16 cellular contexts compared by ENCODE assay signal in the genomic region with DNA sequence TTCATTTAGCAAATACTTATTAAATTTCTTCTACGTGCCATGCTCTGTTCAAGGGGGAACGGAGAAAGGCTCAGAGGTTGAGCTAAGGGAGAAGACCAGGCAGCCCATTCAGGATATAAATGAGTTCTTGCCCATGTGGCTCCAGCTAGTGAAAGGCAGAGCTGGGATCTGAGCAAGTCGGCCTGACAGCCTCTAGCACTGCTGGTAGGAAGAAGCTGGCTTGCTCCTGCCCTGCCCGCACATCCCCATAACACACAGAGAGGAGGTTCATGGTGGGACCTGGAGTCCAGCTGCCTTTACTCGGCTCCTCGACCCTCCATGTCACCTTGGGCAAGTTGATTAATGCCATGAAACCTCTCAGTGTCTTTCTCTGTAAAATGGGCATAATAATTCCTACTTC. TPM values are rescaled to one million over a fixed set of nuclear protein-coding genes. Genes with fewer than 3 reads are reported as not detected.
DNase-seq lines count a peak whose midpoint lies in the region; ATAC-seq and TF ChIP-seq lines count a peak whose summit lies in the region.
"Had no signal": no experiment of that assay in that cellular context is flagged by ENCODE, and none has a peak within 500 bp of the region (broad histone marks: within the 10 kb centered on the region; RNA-seq: fewer than 3 reads in every experiment).

No MANE protein-coding gene starts in this region.

- intact Hi-C loops in activated CD4-positive, alpha-beta T cell treated with anti-CD3 and anti-CD28 coated beads, Interleukin-2, amount 10 ng/mL, durations not matched to agents 24 days and 14 days (cut with micrococcal nuclease), result no loop called here

- H3K27ac Mint-ChIP-seq in activated CD4-positive, alpha-beta T cell treated with anti-CD3 and anti-CD28 coated beads, Interleukin-2, amount 10 ng/mL, durations not matched to agents 24 days and 14 days, result no peak overlapping the region
- peak overlapping the region; percentile 90 for H3K27ac Mint-ChIP-seq in stimulated activated naive B cell treated with anti-CD40 and anti-IgM and Interleukin-4, amounts not matched to agents 10 μg/mL and 1 μg/mL and 100 μg/mL, for 72 hours
- no peak overlapping the region for H3K27ac Mint-ChIP-seq in progenitor cell of endocrine pancreas

- H3K27me3 Mint-ChIP-seq in activated CD4-positive, alpha-beta T cell treated with anti-CD3 and anti-CD28 coated beads, Interleukin-2, amount 10 ng/mL, durations not matched to agents 24 days and 14 days, result peaks cover 34% of the 10 kb centered on the region
- no peaks in the 10 kb centered on the region for H3K27me3 Mint-ChIP-seq in stimulated activated naive B cell treated with anti-CD40 and anti-IgM and Interleukin-4, amounts not matched to agents 10 μg/mL and 1 μg/mL and 100 μg/mL, for 72 hours
- peaks cover 52% of the 10 kb centered on the region for H3K27me3 Mint-ChIP-seq in progenitor cell of endocrine pancreas

- H3K9me3 Mint-ChIP-seq in activated CD4-positive, alpha-beta T cell treated with anti-CD3 and anti-CD28 coated beads, Interleukin-2, amount 10 ng/mL, durations not matched to agents 24 days and 14 days, result no peaks in the 10 kb centered on the region
- no peaks in the 10 kb centered on the region for H3K9me3 Mint-ChIP-seq in stimulated activated naive B cell treated with anti-CD40 and anti-IgM and Interleukin-4, amounts not matched to agents 10 μg/mL and 1 μg/mL and 100 μg/mL, for 72 hours
- H3K9me3 Mint-ChIP-seq in progenitor cell of endocrine pancreas (ENCODE audit: low read depth), result no peaks in the 10 kb centered on the region

- peaks cover 4% of the 10 kb centered on the region for H3K4me1 ChIP-seq in iPS-18a (ENCODE audit: control insufficient read depth, low read depth, low read length)
- H3K4me1 ChIP-seq: A549 had no signal

- no peaks in the 10 kb centered on the region for H3K36me3 ChIP-seq in iPS-18a (ENCODE audit: control insufficient read depth, low read depth, low read length)
- H3K36me3 ChIP-seq: WERI-Rb-1 had no signal

- H3K36me3 Mint-ChIP-seq in activated CD4-positive, alpha-beta T cell treated with anti-CD3 and anti-CD28 coated beads, Interleukin-2, amount 10 ng/mL, durations not matched to agents 24 days and 14 days (ENCODE audit: low read depth), result no peaks in the 10 kb centered on the region
- peaks cover 36 to 37% of the 10 kb centered on the region in 2 donors for H3K36me3 Mint-ChIP-seq in stimulated activated naive B cell treated with anti-CD40 and anti-IgM and Interleukin-4, amounts not matched to agents 10 μg/mL and 1 μg/mL and 100 μg/mL, for 72 hours
- no peaks in the 10 kb centered on the region for H3K36me3 Mint-ChIP-seq in progenitor cell of endocrine pancreas (ENCODE audit: insufficient read depth)

- H3K4me3 Mint-ChIP-seq in activated CD4-positive, alpha-beta T cell treated with anti-CD3 and anti-CD28 coated beads, Interleukin-2, amount 10 ng/mL, durations not matched to agents 24 days and 14 days, result peak overlapping the region; percentile 34
- peak overlapping the region; percentile 94 to 98 for H3K4me3 Mint-ChIP-seq in stimulated activated naive B cell treated with anti-CD40 and anti-IgM and Interleukin-4, amounts not matched to agents 10 μg/mL and 1 μg/mL and 100 μg/mL, for 72 hours
- H3K4me3 Mint-ChIP-seq in progenitor cell of endocrine pancreas (ENCODE audit: low read depth), result no peak overlapping the region

- peak overlapping the region; percentile 53 for H3K4me3 ChIP-seq in iPS-18a (ENCODE audit: low read length)
- H3K4me3 ChIP-seq: A549 had no signal

- no peak for DNase-seq in activated CD4-positive, alpha-beta T cell treated with anti-CD3 and anti-CD28 coated beads, Interleukin-2, amount 10 ng/mL, durations not matched to agents 24 days and 14 days
- no peak for DNase-seq in activated CD4-positive, alpha-beta T cell treated with anti-CD3 and anti-CD28 coated beads, Interleukin-2, amount 50 U/mL, for 1 hour
- peak; percentile 11 for DNase-seq in NCI-H69 (lab: John Stamatoyannopoulos, UW)
- DNase-seq in stimulated activated naive B cell treated with anti-CD40 and anti-IgM and Interleukin-4, amounts not matched to agents 10 μg/mL and 1 μg/mL and 100 μg/mL, for 72 hours, result no peak
- DNase-seq in progenitor cell of endocrine pancreas (ENCODE audit: low spot score, unreplicated experiment), result no peak
- DNase-seq: activated naive CD4-positive, alpha-beta T cell treated with anti-CD3 and anti-CD28 coated beads, Interleukin-2, amount 50 U/mL, for 16 hours; effector memory CD4-positive, alpha-beta T cell; GOT3; hippocampal formation; NCI-H2227 treated with DMSO at 0.1 percent for 48 hours; stimulated activated CD4-positive, alpha-beta T cell treated with anti-CD3 and anti-CD28 coated beads, Interleukin-4, amount 100 ng/mL, for 24 hours; WERI-Rb-1 had no signal

- no peak for TF ChIP-seq CTCF in progenitor cell of endocrine pancreas (IDR thresholded peaks at IDR 0.05; ENCODE audit: unreplicated experiment)

- no peaks in the 10 kb centered on the region for H3K9me3 ChIP-seq in iPS-18a (ENCODE audit: control insufficient read depth, low read depth, low read length)
- H3K9me3 ChIP-seq: A549 had no signal

- H3K9ac ChIP-seq in iPS-18a (ENCODE audit: low read length), result no peak overlapping the region

- no peak for ATAC-seq in stimulated activated naive B cell treated with anti-CD40 and anti-IgM and Interleukin-4, amounts not matched to agents 10 μg/mL and 1 μg/mL and 100 μg/mL, for 72 hours (replicated peaks)
- ATAC-seq in HG03378 (IDR thresholded peaks at IDR 0.05; ENCODE audit: unreplicated experiment) (no peak), HG02763 (IDR thresholded peaks at IDR 0.05; ENCODE audit: unreplicated experiment) (no peak)

- H3K27ac ChIP-seq in iPS-18a (ENCODE audit: low read length), result no peak overlapping the region
- H3K27ac ChIP-seq: A549, WERI-Rb-1 had no signal

- peaks cover 16% of the 10 kb centered on the region for H3K4me1 Mint-ChIP-seq in activated CD4-positive, alpha-beta T cell treated with anti-CD3 and anti-CD28 coated beads, Interleukin-2, amount 10 ng/mL, durations not matched to agents 24 days and 14 days
- peaks cover 51 to 85% of the 10 kb centered on the region in 2 donors for H3K4me1 Mint-ChIP-seq in stimulated activated naive B cell treated with anti-CD40 and anti-IgM and Interleukin-4, amounts not matched to agents 10 μg/mL and 1 μg/mL and 100 μg/mL, for 72 hours
- H3K4me1 Mint-ChIP-seq in progenitor cell of endocrine pancreas (ENCODE audit: low read depth), result peaks cover 17% of the 10 kb centered on the region

- H3K27me3 ChIP-seq in iPS-18a (ENCODE audit: control insufficient read depth, insufficient read depth, low read length), result peaks cover 23% of the 10 kb centered on the region

RNA-seq across cellular contexts. Expression of gene SLC15A3, which starts 2.0 kb away (rescaled TPM):
- total RNA-seq in activated CD4-positive, alpha-beta T cell treated with anti-CD3 and anti-CD28 coated beads, Interleukin-2, amount 10 ng/mL, durations not matched to agents 24 days and 14 days, result 3.0 and 4.0 TPM in 2 replicates
- total RNA-seq in progenitor cell of endocrine pancreas, result 4.8 and 6.2 TPM in 2 replicates

RNA-seq across cellular contexts. Expression of gene CD6, which starts 21.5 kb away (rescaled TPM):
- 416 and 421 TPM in 2 replicates for total RNA-seq in activated CD4-positive, alpha-beta T cell treated with anti-CD3 and anti-CD28 coated beads, Interleukin-2, amount 10 ng/mL, durations not matched to agents 24 days and 14 days
- total RNA-seq in progenitor cell of endocrine pancreas, result 0.55 and 0.62 TPM in 2 replicates

RNA-seq across cellular contexts. Expression of gene TMEM132A, which starts 25.8 kb away (rescaled TPM):
- total RNA-seq in activated CD4-positive, alpha-beta T cell treated with anti-CD3 and anti-CD28 coated beads, Interleukin-2, amount 10 ng/mL, durations not matched to agents 24 days and 14 days, result 2.3 and 3.5 TPM in 2 replicates
- 261 and 292 TPM in 2 replicates for total RNA-seq in progenitor cell of endocrine pancreas

RNA-seq across cellular contexts. Expression of gene TMEM109, which starts 36.1 kb away (rescaled TPM):
- total RNA-seq in activated CD4-positive, alpha-beta T cell treated with anti-CD3 and anti-CD28 coated beads, Interleukin-2, amount 10 ng/mL, durations not matched to agents 24 days and 14 days, result 144 and 147 TPM in 2 replicates
- 45.7 and 48.7 TPM in 2 replicates for total RNA-seq in progenitor cell of endocrine pancreas

RNA-seq across cellular contexts. Expression of gene PRPF19, which starts 43.6 kb away (rescaled TPM):
- total RNA-seq in activated CD4-positive, alpha-beta T cell treated with anti-CD3 and anti-CD28 coated beads, Interleukin-2, amount 10 ng/mL, durations not matched to agents 24 days and 14 days, result 219 TPM in 2 replicates
- total RNA-seq in progenitor cell of endocrine pancreas, result 102 and 111 TPM in 2 replicates

Comparison
In these comparisons a context has a peak if more than half of its experiments do, and no peak if none do; other contexts are left out.
1. RNA of gene CD6, which starts 21.5 kb away (total RNA-seq): 416 to 421 TPM in activated CD4-positive, alpha-beta T cell treated with anti-CD3 and anti-CD28 coated beads, Interleukin-2, amount 10 ng/mL, durations not matched to agents 24 days and 14 days; 0.55 to 0.62 TPM in progenitor cell of endocrine pancreas; every median in the first group is over 100 times any median in the second.
2. RNA of gene TMEM132A, which starts 25.8 kb away (total RNA-seq): 261 to 292 TPM in progenitor cell of endocrine pancreas; 2.3 to 3.5 TPM in activated CD4-positive, alpha-beta T cell treated with anti-CD3 and anti-CD28 coated beads, Interleukin-2, amount 10 ng/mL, durations not matched to agents 24 days and 14 days; every median in the first group is over 10 times any median in the second.